Comparison of ENCODE assay signal across 11 cellular contexts in genomic region chr4:82192153-82192552, GRCh38.
"Had no signal": no experiment of that assay in that cellular context is flagged by ENCODE, and none has a peak within 500 bp of the region (broad histone marks: within the 10 kb centered on the region; RNA-seq: fewer than 3 reads in every experiment).

No MANE protein-coding gene starts in this region.

- H3K4me3 ChIP-seq: GM23248, HAP-1 had no signal

- ATAC-seq: HCT116, HepG2 had no signal

- H3K9ac ChIP-seq: GM23248, KMS-11 had no signal

- H3K4me3 Mint-ChIP-seq: HFFc6 had no signal

- H3K4me1 ChIP-seq: HAP-1 had no signal

- H3K36me3 ChIP-seq: HAP-1 had no signal

- FAIRE-seq: HepG2 had no signal

- H2AFZ ChIP-seq: GM23248 had no signal

- H3K4me2 ChIP-seq: KMS-11 had no signal

- H3K27ac Mint-ChIP-seq: HFFc6 had no signal

- H3K27ac ChIP-seq: GM23248, HL-60, KMS-11 had no signal

- H3K9me3 ChIP-seq: HAP-1 had no signal

- DNase-seq: GM23248, GOT3, H7, HFFc6, IMR-90, KBM-7 had no signal
